11 cellular contexts compared by ENCODE assay signal in the genomic region with DNA sequence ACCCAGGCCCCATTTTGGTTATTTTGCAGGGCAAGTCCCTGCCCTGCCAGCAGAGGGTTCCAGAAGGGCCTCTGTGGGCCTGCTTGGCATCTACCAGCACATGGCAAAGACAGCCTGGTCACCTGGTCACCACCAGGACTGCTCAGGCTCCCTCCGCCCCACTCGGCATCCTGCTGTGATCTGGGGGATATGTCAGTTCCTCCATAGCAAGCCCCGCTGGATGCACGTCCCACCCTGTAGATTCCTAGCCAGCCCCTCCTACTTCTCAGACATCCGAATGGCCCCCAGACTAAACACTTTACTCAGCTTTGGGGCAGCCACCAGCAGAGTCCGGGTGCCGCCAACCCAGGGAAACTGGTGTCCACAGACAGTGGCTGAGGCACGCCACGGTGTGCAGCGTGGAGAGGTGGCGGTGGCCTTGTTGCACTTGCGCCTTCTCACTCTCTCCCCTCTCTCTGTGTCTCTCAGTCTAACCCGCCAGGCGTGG. TPM values are rescaled to one million over a fixed set of nuclear protein-coding genes. Genes with fewer than 3 reads are reported as not detected.
DNase-seq lines count a peak whose midpoint lies in the region; ATAC-seq and TF ChIP-seq lines count a peak whose summit lies in the region.
"Had no signal": no experiment of that assay in that cellular context is flagged by ENCODE, and none has a peak within 500 bp of the region (broad histone marks: within the 10 kb centered on the region; RNA-seq: fewer than 3 reads in every experiment).

No MANE protein-coding gene starts in this region.

- peak overlapping the region; percentile 50 for H3K9ac ChIP-seq in NT2/D1 (ENCODE audit: insufficient read length, low read depth)
- H3K9ac ChIP-seq: parathyroid adenoma had no signal

- peaks cover 16% of the 10 kb centered on the region for H3K36me3 Mint-ChIP-seq in activated naive CD4-positive, alpha-beta T cell treated with anti-CD3 and anti-CD28 coated beads for 36 hours (ENCODE audit: low read depth)

- CTCF ChIA-PET in activated naive CD4-positive, alpha-beta T cell treated with anti-CD3 and anti-CD28 coated beads for 36 hours (lab: Charles Lee) = interaction anchor here (0.6 to 1.3 kb wide), 7 partner anchors 32 to 150 kb away, joined by 3 to 5 read pairs (median 3); a partner anchor contains a TSS

- peak overlapping the region; percentile 84 for H3K27ac Mint-ChIP-seq in activated naive CD4-positive, alpha-beta T cell treated with anti-CD3 and anti-CD28 coated beads for 36 hours

- H3K9me3 Mint-ChIP-seq in activated naive CD4-positive, alpha-beta T cell treated with anti-CD3 and anti-CD28 coated beads for 36 hours = no peaks in the 10 kb centered on the region

- peak overlapping the region; percentile 86 for H3K27ac ChIP-seq in neutrophil
- H3K27ac ChIP-seq: parathyroid adenoma had no signal

- no peak for DNase-seq in GM12865 (ENCODE audit: low read depth)
- no peak for DNase-seq in NT2/D1 (ENCODE audit: low read depth, low spot score)
- DNase-seq in activated naive CD4-positive, alpha-beta T cell treated with anti-CD3 and anti-CD28 coated beads for 36 hours = peak; percentile 45
- no peak for DNase-seq in DMS79 (lab: John Stamatoyannopoulos, UW)
- DNase-seq in Right ventricle myocardium superior = no peak
- DNase-seq in pons (ENCODE audit: low spot score) = no peak
- DNase-seq: DMS79 treated with DMSO at 0.1 percent for 48 hours, PC-3 had no signal

- H3K4me1 ChIP-seq in NT2/D1 (ENCODE audit: insufficient read depth, insufficient read length) (peaks cover 8% of the 10 kb centered on the region), neutrophil (ENCODE audit: control insufficient read depth in 1 of 2, insufficient read depth in 1 of 2, low read depth in 1 of 2, low read length in 1 of 2) (peaks cover 24 to 25% of the 10 kb centered on the region in 2 experiments)
- H3K4me1 ChIP-seq: parathyroid adenoma had no signal

- H3K4me3 ChIP-seq in GM12865 (ENCODE audit: low read depth, low read length) = no peak overlapping the region
- H3K4me3 ChIP-seq in NT2/D1 (ENCODE audit: insufficient read length, low read depth) = no peak overlapping the region
- H3K4me3 ChIP-seq in neutrophil (ENCODE audit: low read depth in 1 of 2, low read length in 1 of 2) = peak overlapping the region; percentile 4 to 36

- H3K4me3 Mint-ChIP-seq in activated naive CD4-positive, alpha-beta T cell treated with anti-CD3 and anti-CD28 coated beads for 36 hours = peak overlapping the region; percentile 66

- TF ChIP-seq CTCF in GM12865 (IDR thresholded peaks at IDR 0.05; ENCODE audit: insufficient read depth, low read depth, low read length, missing control alignments) (peak; percentile 12), neutrophil (IDR thresholded peaks at IDR 0.05) (no peak)

- peaks cover 70% of the 10 kb centered on the region for H3K36me3 ChIP-seq in NT2/D1 (ENCODE audit: insufficient read depth, insufficient read length, low read length)
- peaks cover 99% of the 10 kb centered on the region for H3K36me3 ChIP-seq in neutrophil

- intact Hi-C loops in activated naive CD4-positive, alpha-beta T cell treated with anti-CD3 and anti-CD28 coated beads for 36 hours (cut with micrococcal nuclease) = loop anchor here (5.0 kb wide), 1 partner anchor 54 kb away; no protein-coding TSS in a partner anchor
- intact Hi-C loops in Right ventricle myocardium superior (cut with DNase I) = no loop called here

- H3K27me3 ChIP-seq in NT2/D1 (ENCODE audit: insufficient read depth, insufficient read length) (no peaks in the 10 kb centered on the region), neutrophil (no peaks in the 10 kb centered on the region)

- H3K4me1 Mint-ChIP-seq in activated naive CD4-positive, alpha-beta T cell treated with anti-CD3 and anti-CD28 coated beads for 36 hours (ENCODE audit: low read depth) = peaks cover 19% of the 10 kb centered on the region

- H3K9me3 ChIP-seq in NT2/D1 (ENCODE audit: insufficient read depth, low read length) = no peaks in the 10 kb centered on the region
- no peaks in the 10 kb centered on the region for H3K9me3 ChIP-seq in neutrophil

- ATAC-seq in Right ventricle myocardium superior (ENCODE audit: poor library complexity) (no peak), GM21619 (IDR thresholded peaks at IDR 0.05; ENCODE audit: unreplicated experiment) (no peak)
- ATAC-seq: PC-3 had no signal

- H3K27me3 Mint-ChIP-seq in activated naive CD4-positive, alpha-beta T cell treated with anti-CD3 and anti-CD28 coated beads for 36 hours (ENCODE audit: low read depth) = no peaks in the 10 kb centered on the region

RNA-seq across cellular contexts. Expression of a gene that starts 31.8 kb away (rescaled TPM):
- total RNA-seq in activated naive CD4-positive, alpha-beta T cell treated with anti-CD3 and anti-CD28 coated beads for 36 hours = 10 to 100 TPM; 24.7 to 25.3 TPM
- 30.7 TPM for total RNA-seq in Right ventricle myocardium superior

RNA-seq across cellular contexts. Expression of a gene that starts 42.7 kb away (rescaled TPM):
- total RNA-seq in activated naive CD4-positive, alpha-beta T cell treated with anti-CD3 and anti-CD28 coated beads for 36 hours = 1 to 10 TPM; 8.7 to 9.3 TPM
- total RNA-seq in Right ventricle myocardium superior = 22.4 TPM

Comparison
In these comparisons a context has a peak if more than half of its experiments do, and no peak if none do; other contexts are left out.
1. H3K4me3 ChIP-seq: peak in neutrophil (2 of 2); none in GM12865 (single experiment) and NT2/D1 (single experiment).